ENCODE assay signal across 28 cellular contexts in the genomic region with DNA sequence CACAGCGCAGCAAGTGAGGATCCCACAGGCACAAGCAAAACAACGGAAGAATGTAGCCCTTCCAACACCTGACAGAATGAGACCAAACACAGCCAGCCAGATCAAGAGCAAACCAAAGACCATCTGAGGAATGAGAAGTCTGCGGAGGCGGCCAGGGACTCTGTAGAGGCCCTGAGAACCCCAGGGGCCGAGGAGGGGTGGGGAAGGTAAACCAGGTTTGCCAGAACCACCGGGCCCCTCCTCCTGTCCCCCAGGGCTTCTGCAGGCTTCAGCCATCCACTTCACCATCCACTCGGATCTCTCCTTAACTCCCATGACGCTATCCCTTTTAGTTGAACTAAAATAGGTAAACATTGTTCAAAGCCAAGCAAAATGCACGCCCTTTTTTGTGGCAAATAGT.
"Had no signal": no experiment of that assay in that cellular context is flagged by ENCODE, and none has a peak within 500 bp of the region (broad histone marks: within the 10 kb centered on the region; RNA-seq: fewer than 3 reads in every experiment).

No MANE protein-coding gene starts in this region.

- H3K4me1 ChIP-seq: parathyroid adenoma, psoas muscle, right lobe of liver, sigmoid colon, suprapubic skin, testis, tibial artery, transverse colon, vagina had no signal

- H3K9me3 Mint-ChIP-seq: naive thymus-derived CD4-positive, alpha-beta T cell; natural killer cell; stimulated activated memory B cell treated with anti-CD40 and anti-IgM and Interleukin-4, amounts not matched to agents 10 μg/mL and 1 μg/mL and 100 μg/mL, for 72 hours; stimulated activated naive CD8-positive, alpha-beta T cell treated with anti-CD3 and anti-CD28 coated beads, Interleukin-15, amount 100 ng/mL, for 72 hours; type B pancreatic cell had no signal

- H3K27me3 ChIP-seq: ovary, right lobe of liver, sigmoid colon, suprapubic skin, testis, tibial artery, transverse colon, vagina had no signal

- H3K9ac ChIP-seq: parathyroid adenoma had no signal

- DNase-seq: naive thymus-derived CD4-positive, alpha-beta T cell; natural killer cell; occipital lobe; ovary; posterior cingulate gyrus; psoas muscle; right cardiac atrium; right lobe of liver; sigmoid colon; small intestine; stimulated activated CD4-positive, alpha-beta T cell treated with anti-CD3 and anti-CD28 coated beads, Interleukin-1b, Interleukin-23, amount 100 ng/mL, for 48 hours; stimulated activated CD4-positive, alpha-beta T cell treated with anti-CD3 and anti-CD28 coated beads, Interleukin-4, amount 100 ng/mL, for 1 hour; stimulated activated CD4-positive, alpha-beta T cell treated with anti-CD3 and anti-CD28 coated beads, Interleukin-4, amount 100 ng/mL, for 4 hours; stimulated activated CD8-positive, alpha-beta memory T cell treated with anti-CD3 and anti-CD28 coated beads, Interleukin-4, amount 100 ng/mL, for 48 hours; stimulated activated naive CD4-positive, alpha-beta T cell; stimulated activated naive CD8-positive, alpha-beta T cell treated with anti-CD3 and anti-CD28 coated beads, Interleukin-15, amount 100 ng/mL, for 72 hours; stimulated activated naive CD8-positive, alpha-beta T cell treated with anti-CD3 and anti-CD28 coated beads, Interleukin-15, Interleukin-2, amounts not matched to agents 100 U/mL and 50 U/mL, for 24 hours; substantia nigra; testis; tibial artery; transverse colon had no signal

- ATAC-seq: naive thymus-derived CD4-positive, alpha-beta T cell; natural killer cell; psoas muscle; right cardiac atrium; right lobe of liver; stimulated activated memory B cell treated with anti-CD40 and anti-IgM and Interleukin-4, amounts not matched to agents 10 μg/mL and 1 μg/mL and 100 μg/mL, for 72 hours; stimulated activated naive CD8-positive, alpha-beta T cell treated with anti-CD3 and anti-CD28 coated beads, Interleukin-15, amount 100 ng/mL, for 72 hours; stimulated activated naive CD8-positive, alpha-beta T cell treated with anti-CD3 and anti-CD28 coated beads, Interleukin-15, Interleukin-2, amounts not matched to agents 100 U/mL and 50 U/mL, for 24 hours had no signal

- H3K36me3 Mint-ChIP-seq: natural killer cell; stimulated activated memory B cell treated with anti-CD40 and anti-IgM and Interleukin-4, amounts not matched to agents 10 μg/mL and 1 μg/mL and 100 μg/mL, for 72 hours; type B pancreatic cell had no signal

- H3K4me3 ChIP-seq: ovary, psoas muscle, right lobe of liver, sigmoid colon, suprapubic skin, testis, tibial artery, transverse colon, vagina had no signal

- H3K27ac ChIP-seq: ovary, parathyroid adenoma, psoas muscle, right lobe of liver, sigmoid colon, suprapubic skin, testis, tibial artery, transverse colon, vagina had no signal

- H3K79me2 ChIP-seq: parathyroid adenoma had no signal

- H3K4me1 Mint-ChIP-seq: natural killer cell; stimulated activated naive CD8-positive, alpha-beta T cell treated with anti-CD3 and anti-CD28 coated beads, Interleukin-15, amount 100 ng/mL, for 72 hours had no signal

- H3K27me3 Mint-ChIP-seq: type B pancreatic cell had no signal

- H3K36me3 ChIP-seq: ovary, right lobe of liver, sigmoid colon, suprapubic skin, tibial artery, transverse colon, vagina had no signal

- H3K27ac Mint-ChIP-seq: naive thymus-derived CD4-positive, alpha-beta T cell; natural killer cell; nephron; progenitor cell of endocrine pancreas; stimulated activated memory B cell treated with anti-CD40 and anti-IgM and Interleukin-4, amounts not matched to agents 10 μg/mL and 1 μg/mL and 100 μg/mL, for 72 hours; stimulated activated naive CD8-positive, alpha-beta T cell treated with anti-CD3 and anti-CD28 coated beads, Interleukin-15, amount 100 ng/mL, for 72 hours; type B pancreatic cell had no signal

- H3K4me3 Mint-ChIP-seq: naive thymus-derived CD4-positive, alpha-beta T cell; natural killer cell; nephron; stimulated activated memory B cell treated with anti-CD40 and anti-IgM and Interleukin-4, amounts not matched to agents 10 μg/mL and 1 μg/mL and 100 μg/mL, for 72 hours; stimulated activated naive CD8-positive, alpha-beta T cell treated with anti-CD3 and anti-CD28 coated beads, Interleukin-15, amount 100 ng/mL, for 72 hours; type B pancreatic cell had no signal

- H2AFZ ChIP-seq: parathyroid adenoma had no signal

- FAIRE-seq: small intestine had no signal

- H3K9me3 ChIP-seq: ovary, psoas muscle, right lobe of liver, sigmoid colon, suprapubic skin, testis, tibial artery, transverse colon, vagina had no signal
